ENCODE assay signal across 20 cellular contexts in genomic region chr9:32577316-32577715, GRCh38. TPM values are rescaled to one million over a fixed set of nuclear protein-coding genes. Genes with fewer than 3 reads are reported as not detected.
"Had no signal": no experiment of that assay in that cellular context is flagged by ENCODE, and none has a peak within 500 bp of the region (broad histone marks: within the 10 kb centered on the region; RNA-seq: fewer than 3 reads in every experiment).

No MANE protein-coding gene starts in this region.

- H3K36me3 ChIP-seq: heart left ventricle, neutrophil, right atrium auricular region, sigmoid colon, tibial nerve had no signal

- H3K27ac ChIP-seq: coronary artery, heart left ventricle, neutrophil, right atrium auricular region, sigmoid colon, skin epidermis, testis, tibial nerve had no signal

- H3K9me3 ChIP-seq: heart left ventricle, mucosa of descending colon, neutrophil, right atrium auricular region, sigmoid colon, testis, tibial nerve had no signal

- DNase-seq: effector CD8-positive, alpha-beta T cell; heart left ventricle; hippocampal formation; mucosa of descending colon; naive thymus-derived CD8-positive, alpha-beta T cell; sigmoid colon; stimulated activated CD4-positive, alpha-beta T cell treated with anti-CD3 and anti-CD28 coated beads, Interleukin-2, amount 100 ng/mL, for 24 hours; stimulated activated CD4-positive, alpha-beta T cell treated with anti-CD3 and anti-CD28 coated beads, Interleukin-4, amount 100 ng/mL, for 4 hours; stimulated activated naive B cell treated with anti-CD40 and anti-IgM and Interleukin-4, amounts not matched to agents 10 μg/mL and 1 μg/mL and 100 μg/mL, for 72 hours; stimulated activated naive CD8-positive, alpha-beta T cell treated with anti-CD3 and anti-CD28 coated beads, Interleukin-15, amount 100 ng/mL, for 72 hours; testis had no signal

- H3K4me3 ChIP-seq: coronary artery, heart left ventricle, mucosa of descending colon, right atrium auricular region, sigmoid colon, skin epidermis, testis, tibial nerve had no signal

- ATAC-seq: heart left ventricle; mucosa of descending colon; naive thymus-derived CD8-positive, alpha-beta T cell; stimulated activated naive B cell treated with anti-CD40 and anti-IgM and Interleukin-4, amounts not matched to agents 10 μg/mL and 1 μg/mL and 100 μg/mL, for 72 hours; stimulated activated naive CD8-positive, alpha-beta T cell treated with anti-CD3 and anti-CD28 coated beads, Interleukin-15, amount 100 ng/mL, for 72 hours had no signal

- H3K27me3 ChIP-seq: right atrium auricular region, sigmoid colon, testis, tibial nerve had no signal

RNA-seq across cellular contexts. Expression of gene TAF1L, which starts 58.2 kb away (rescaled TPM):
- total RNA-seq: lower leg skin, mucosa of descending colon, osteoblast, pulmonary artery endothelial cell, right atrium auricular region, sigmoid colon, urinary bladder had no signal
